Comparison of ENCODE assay signal across 8 cellular contexts in the genomic region with DNA sequence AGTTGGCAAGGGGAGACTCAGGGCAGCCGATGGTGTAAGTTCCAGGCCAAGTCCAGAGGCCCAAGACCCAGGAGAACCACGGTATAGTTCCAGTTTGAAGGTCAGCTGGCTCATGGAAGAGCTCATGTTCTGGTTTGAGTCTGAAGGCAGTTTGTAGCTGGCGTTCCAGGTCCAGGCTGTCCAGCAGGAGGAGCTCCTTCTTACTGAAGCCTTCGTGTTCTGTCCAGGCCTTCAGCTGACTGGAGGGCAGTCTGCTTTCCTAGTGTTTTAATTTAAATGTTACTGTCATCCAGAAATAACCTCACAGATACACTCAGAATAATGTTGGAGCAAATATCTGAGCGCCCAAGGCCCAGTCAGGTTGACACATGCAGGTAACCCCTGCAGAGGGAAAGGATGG. TPM values are rescaled to one million over a fixed set of nuclear protein-coding genes. Genes with fewer than 3 reads are reported as not detected.
DNase-seq lines count a peak whose midpoint lies in the region; ATAC-seq, FAIRE-seq and TF ChIP-seq lines count a peak whose summit lies in the region.

No MANE protein-coding gene starts in this region.

- ATAC-seq in A549 (peak; percentile 75 to 81; a peak in 5 of 6 replicates), HepG2 (peak; percentile 93)
- ATAC-seq in stimulated activated naive CD8-positive, alpha-beta T cell treated with anti-CD3 and anti-CD28 coated beads, Interleukin-15, Interleukin-2, amounts not matched to agents 100 U/mL and 50 U/mL, for 24 hours = no peak

- H3K79me2 ChIP-seq in HepG2 (ENCODE audit: insufficient read depth, low read length) = peaks cover 57% of the 10 kb centered on the region

- H3K4me1 ChIP-seq in A549 (peaks cover 25% of the 10 kb centered on the region), HepG2 (ENCODE audit: insufficient read depth, low read length) (peaks cover 19% of the 10 kb centered on the region)

- DNase-seq in A549 (ENCODE audit: low read depth in 1 of 2, low spot score in 1 of 2) (peak; percentile 18 to 70), HCEC 1CT (peak; percentile 48), brain microvascular endothelial cell (peak; percentile 65), HepG2 (ENCODE audit: low spot score) (peak; percentile 58), glomerular visceral epithelial cell (ENCODE audit: extremely low spot score) (no peak), NCI-H2029 (lab: John Stamatoyannopoulos, UW) (no peak)
- DNase-seq in stimulated activated CD4-positive, alpha-beta T cell treated with anti-CD3 and anti-CD28 coated beads, Interleukin-4, amount 100 ng/mL, for 24 hours = no peak
- no peak for DNase-seq in stimulated activated naive CD8-positive, alpha-beta T cell treated with anti-CD3 and anti-CD28 coated beads, Interleukin-15, Interleukin-2, amounts not matched to agents 100 U/mL and 50 U/mL, for 24 hours

- peaks cover 2% of the 10 kb centered on the region for H4K20me1 ChIP-seq in HepG2 (ENCODE audit: insufficient read depth, low read length)

- TF ChIP-seq RAD21 in A549 (conservative IDR thresholded peaks at IDR 0.05 in 1 of 2, IDR thresholded peaks at IDR 0.05 in 1 of 2) = peak in 1 of 2 experiments; percentile 38; a peak in 2 of 5 replicates
- TF ChIP-seq RAD21 in HepG2 (CRISPR knock-in tag; IDR thresholded peaks at IDR 0.05) = no peak

- no peak overlapping the region for H2AFZ ChIP-seq in HepG2 (ENCODE audit: low read length)

- peaks cover 10% of the 10 kb centered on the region for H3K36me3 ChIP-seq in brain microvascular endothelial cell (replicated peaks)
- H3K36me3 ChIP-seq in HepG2 (replicated peaks in 1 of 2; ENCODE audit: control insufficient read depth in 1 of 2, insufficient read depth in 2 of 2, low read length in 2 of 2) = peaks cover 6 to 23% of the 10 kb centered on the region in 2 experiments; a peak in 4 of 5 replicates

- in situ Hi-C loops in brain microvascular endothelial cell (cut with HindIII; ENCODE audit: low pct_ligation_motif_present, low sequenced_read_pairs) = no loop called here
- in situ Hi-C loops in HepG2 (cut with HindIII; ENCODE audit: extremely low pct_ligation_motif_present, low pct_unique_long_range_greater_than_20kb) = no loop called here

- TF ChIP-seq CTCF in A549 (IDR thresholded peaks at IDR 0.05) = peak; percentile 53
- TF ChIP-seq CTCF in brain microvascular endothelial cell (IDR thresholded peaks at IDR 0.05; ENCODE audit: low read depth, low read length, missing control alignments) = peak; percentile 85
- peak; percentile 77 for TF ChIP-seq CTCF in HepG2 (CRISPR knock-in tag; IDR thresholded peaks at IDR 0.05)

- H3K9ac ChIP-seq in HepG2 (ENCODE audit: insufficient read depth, low read depth, low read length) = no peak overlapping the region

- FAIRE-seq in A549 (lab: Jason Lieb, UNC) (no peak), HepG2 (lab: Jason Lieb, UNC) (peak; percentile 81)

- intact Hi-C loops in HepG2 (cut with micrococcal nuclease; ENCODE audit: unreplicated experiment) = loop anchor here (1.0 kb wide), 1 partner anchor 37 kb away; no protein-coding TSS in a partner anchor

- WGBS in A549 (ENCODE audit: missing lambda C conversion rate) = 39% methylated on average over 5 of the region's 5 CpGs
- WGBS in HepG2 (ENCODE audit: low lambda C conversion rate) = 40% methylated on average over 4 of the region's 5 CpGs

- H3K4me3 ChIP-seq in A549 (no peak overlapping the region), brain microvascular endothelial cell (ENCODE audit: low read depth, low read length) (no peak overlapping the region), HepG2 (replicated peaks in 1 of 3; ENCODE audit: insufficient read depth in 1 of 3, low read depth in 2 of 3, low read length in 3 of 3) (no peak overlapping the region)

- H3K9me3 ChIP-seq in A549 (no peaks in the 10 kb centered on the region), HepG2 (ENCODE audit: low read length) (no peaks in the 10 kb centered on the region)

- no TSS peak for BruUV-seq in HepG2 (replicated peaks; lab: Mats Ljungman, UMichigan)

- no peak for TF ChIP-seq EP300 in A549 (IDR thresholded peaks at IDR 0.05)
- no peak for TF ChIP-seq EP300 in HepG2 (IDR thresholded peaks at IDR 0.05; ENCODE audit: low read depth in 2 of 2, low read length in 2 of 2)
- TF ChIP-seq EP300 in HepG2 (CRISPR knock-in tag; IDR thresholded peaks at IDR 0.05; ENCODE audit: borderline replicate concordance) = no peak

- POLR2A ChIA-PET in A549 (lab: Yijun Ruan, JAX) (interaction anchor here (1.1 kb wide), 1 partner anchor 37 kb away, joined by 4 read pairs; no protein-coding TSS in a partner anchor), HepG2 (lab: Yijun Ruan, JAX) (no interaction called here)

- CTCF ChIA-PET in A549 (lab: Yijun Ruan, JAX) (interaction anchor here (0.6 to 6.7 kb wide), 15 partner anchors 9 to 514 kb away, joined by 3 to 39 read pairs (median 3); no protein-coding TSS in a partner anchor), HepG2 (lab: Yijun Ruan, JAX; ENCODE audit: low intra/inter-chr PET ratio, low total read pairs) (interaction anchor here (0.7 kb wide), 1 partner anchor 50 kb away, joined by 3 read pairs; no protein-coding TSS in a partner anchor)

- H3K27ac ChIP-seq in A549 (no peak overlapping the region), brain microvascular endothelial cell (no peak overlapping the region), HepG2 (ENCODE audit: extremely low read length, insufficient read depth, low read length) (no peak overlapping the region)

- no peak overlapping the region for H3K4me2 ChIP-seq in A549
- H3K4me2 ChIP-seq in HepG2 (ENCODE audit: low read depth, low read length) = no peak overlapping the region

- TF ChIP-seq POLR2A in A549 (IDR thresholded peaks at IDR 0.05; ENCODE audit: low read length) (no peak), HepG2 (IDR thresholded peaks at IDR 0.05; ENCODE audit: insufficient read depth in 1 of 2, low read depth in 2 of 2, low read length in 2 of 2) (no peak)

- H3K27me3 ChIP-seq in brain microvascular endothelial cell (replicated peaks) = no peaks in the 10 kb centered on the region
- H3K27me3 ChIP-seq in HepG2 (ENCODE audit: control insufficient read depth in 1 of 2, insufficient read depth in 2 of 2, low read length in 2 of 2) = no peaks in the 10 kb centered on the region

RNA-seq across cellular contexts. Expression of a gene that starts 4.2 kb away (rescaled TPM):
- polyA plus RNA-seq in A549 (2011; rRNA removed) = 129 and 130 TPM in 2 replicates
- 121 and 125 TPM in 2 replicates for polyA plus RNA-seq in A549 (2012; cell fraction: cytosol; rRNA removed)
- polyA plus RNA-seq in A549 (2012; cell fraction: nucleus; rRNA removed) = 695 and 869 TPM in 2 replicates
- polyA plus RNA-seq in A549 (2017; fragmentation: RNase III; extraction: RNeasy Plus Mini Kit Qiagen cat#74134 plus additional on column Dnase treatment) = 55.5 to 60.7 TPM (median 57.5 TPM) in 3 replicates
- polyA minus RNA-seq in A549 (2011; rRNA and poly(A)+ RNA removed) = 108 and 152 TPM in 2 replicates
- total RNA-seq in HepG2 (2016; rRNA removed; fragmentation: Illumina TruSeq; extraction: Trizol) = 23.2 and 47.0 TPM in 2 replicates
- total RNA-seq in HepG2 (2016; cell fraction: cytosol; rRNA removed; fragmentation: Illumina TruSeq; extraction: Trizol; ENCODE audit: low read depth) = 20.5 and 20.8 TPM in 2 replicates
- total RNA-seq in HepG2 (2016; cell fraction: insoluble cytoplasmic fraction; rRNA removed; fragmentation: Illumina TruSeq; extraction: Trizol) = 23.7 and 48.5 TPM in 2 replicates
- total RNA-seq in HepG2 (2016; cell fraction: membrane; rRNA removed; fragmentation: Illumina TruSeq; extraction: Trizol) = 17.9 and 19.0 TPM in 2 replicates
- 73.3 and 80.7 TPM in 2 replicates for total RNA-seq in HepG2 (2016; cell fraction: nucleus; rRNA removed; fragmentation: Illumina TruSeq; extraction: Trizol)
- 126 and 140 TPM in 2 replicates for polyA plus RNA-seq in HepG2 (2011; rRNA removed)
- polyA plus RNA-seq in HepG2 (2011; cell fraction: cytosol; rRNA removed) = 172 and 209 TPM in 2 replicates
- 652 and 741 TPM in 2 replicates for polyA plus RNA-seq in HepG2 (2011; cell fraction: nucleus; rRNA removed)
- polyA plus RNA-seq in HepG2 (2012) = 71.5 and 75.9 TPM in 2 replicates
- 8.3 and 11.8 TPM in 2 replicates for polyA plus RNA-seq in HepG2 (2016; cell fraction: cytosol; fragmentation: Illumina TruSeq; extraction: Trizol; ENCODE audit: low read depth)
- 18.4 and 20.2 TPM in 2 replicates for polyA plus RNA-seq in HepG2 (2016; cell fraction: insoluble cytoplasmic fraction; fragmentation: Illumina TruSeq; extraction: Trizol; ENCODE audit: low read depth)
- polyA plus RNA-seq in HepG2 (2016; cell fraction: membrane; fragmentation: Illumina TruSeq; extraction: Trizol; ENCODE audit: low read depth) = 7.5 and 9.3 TPM in 2 replicates
- polyA plus RNA-seq in HepG2 (2016; cell fraction: nucleus; fragmentation: Illumina TruSeq; extraction: Trizol; ENCODE audit: insufficient read depth, low read depth) = 160 and 177 TPM in 2 replicates
- polyA minus RNA-seq in HepG2 (2011; rRNA and poly(A)+ RNA removed; ENCODE audit: low replicate concordance) = 212 and 267 TPM in 2 replicates
- polyA minus RNA-seq in HepG2 (2011; cell fraction: cytosol; rRNA and poly(A)+ RNA removed) = 55.5 and 58.0 TPM in 2 replicates
- 208 and 210 TPM in 2 replicates for polyA minus RNA-seq in HepG2 (2011; cell fraction: nucleus; rRNA and poly(A)+ RNA removed)

RNA-seq across cellular contexts. Expression of a gene that starts 39.9 kb away (rescaled TPM):
- polyA plus RNA-seq in A549 (2011; rRNA removed) = 21.5 and 26.1 TPM in 2 replicates
- 58.0 and 75.8 TPM in 2 replicates for polyA plus RNA-seq in A549 (2012; cell fraction: cytosol; rRNA removed)
- 169 and 176 TPM in 2 replicates for polyA plus RNA-seq in A549 (2012; cell fraction: nucleus; rRNA removed)
- 35.4 to 37.0 TPM (median 36.0 TPM) in 3 replicates for polyA plus RNA-seq in A549 (2017; fragmentation: RNase III; extraction: RNeasy Plus Mini Kit Qiagen cat#74134 plus additional on column Dnase treatment)
- 19.3 and 22.8 TPM in 2 replicates for polyA minus RNA-seq in A549 (2011; rRNA and poly(A)+ RNA removed)
- total RNA-seq in HepG2 (2016; rRNA removed; fragmentation: Illumina TruSeq; extraction: Trizol) = 28.2 and 31.6 TPM in 2 replicates
- 7.8 and 8.0 TPM in 2 replicates for total RNA-seq in HepG2 (2016; cell fraction: cytosol; rRNA removed; fragmentation: Illumina TruSeq; extraction: Trizol; ENCODE audit: low read depth)
- 27.8 and 31.5 TPM in 2 replicates for total RNA-seq in HepG2 (2016; cell fraction: insoluble cytoplasmic fraction; rRNA removed; fragmentation: Illumina TruSeq; extraction: Trizol)
- 18.9 and 22.1 TPM in 2 replicates for total RNA-seq in HepG2 (2016; cell fraction: membrane; rRNA removed; fragmentation: Illumina TruSeq; extraction: Trizol)
- 26.6 and 28.2 TPM in 2 replicates for total RNA-seq in HepG2 (2016; cell fraction: nucleus; rRNA removed; fragmentation: Illumina TruSeq; extraction: Trizol)
- polyA plus RNA-seq in HepG2 (2011; rRNA removed) = 35.2 and 44.4 TPM in 2 replicates
- 32.6 and 49.3 TPM in 2 replicates for polyA plus RNA-seq in HepG2 (2011; cell fraction: cytosol; rRNA removed)
- 186 and 201 TPM in 2 replicates for polyA plus RNA-seq in HepG2 (2011; cell fraction: nucleus; rRNA removed)
- polyA plus RNA-seq in HepG2 (2012) = 33.0 and 39.4 TPM in 2 replicates
- 13.8 and 16.4 TPM in 2 replicates for polyA plus RNA-seq in HepG2 (2016; cell fraction: cytosol; fragmentation: Illumina TruSeq; extraction: Trizol; ENCODE audit: low read depth)
- 49.1 and 51.2 TPM in 2 replicates for polyA plus RNA-seq in HepG2 (2016; cell fraction: insoluble cytoplasmic fraction; fragmentation: Illumina TruSeq; extraction: Trizol; ENCODE audit: low read depth)
- polyA plus RNA-seq in HepG2 (2016; cell fraction: membrane; fragmentation: Illumina TruSeq; extraction: Trizol; ENCODE audit: low read depth) = 21.9 and 26.3 TPM in 2 replicates
- polyA plus RNA-seq in HepG2 (2016; cell fraction: nucleus; fragmentation: Illumina TruSeq; extraction: Trizol; ENCODE audit: insufficient read depth, low read depth) = 111 and 112 TPM in 2 replicates
- 16.3 and 17.4 TPM in 2 replicates for polyA minus RNA-seq in HepG2 (2011; rRNA and poly(A)+ RNA removed; ENCODE audit: low replicate concordance)
- 9.7 and 12.6 TPM in 2 replicates for polyA minus RNA-seq in HepG2 (2011; cell fraction: cytosol; rRNA and poly(A)+ RNA removed)
- 19.2 and 26.4 TPM in 2 replicates for polyA minus RNA-seq in HepG2 (2011; cell fraction: nucleus; rRNA and poly(A)+ RNA removed)

Comparison
In these comparisons a context has a peak if more than half of its experiments do, and no peak if none do; other contexts are left out.
1. DNase-seq: peak in A549 (2 of 2), HCEC 1CT (single experiment), brain microvascular endothelial cell (single experiment) and HepG2 (single experiment); none in glomerular visceral epithelial cell (single experiment), NCI-H2029 (single experiment), stimulated activated CD4-positive, alpha-beta T cell treated with anti-CD3 and anti-CD28 coated beads, Interleukin-4, amount 100 ng/mL, for 24 hours (single experiment) and stimulated activated naive CD8-positive, alpha-beta T cell treated with anti-CD3 and anti-CD28 coated beads, Interleukin-15, Interleukin-2, amounts not matched to agents 100 U/mL and 50 U/mL, for 24 hours (single experiment).
2. Peak in every context shown above with its lines, with median percentiles within 50 percentile points of each other: CTCF ChIP-seq.